Comparison of ENCODE assay signal across 8 cellular contexts in the genomic region with DNA sequence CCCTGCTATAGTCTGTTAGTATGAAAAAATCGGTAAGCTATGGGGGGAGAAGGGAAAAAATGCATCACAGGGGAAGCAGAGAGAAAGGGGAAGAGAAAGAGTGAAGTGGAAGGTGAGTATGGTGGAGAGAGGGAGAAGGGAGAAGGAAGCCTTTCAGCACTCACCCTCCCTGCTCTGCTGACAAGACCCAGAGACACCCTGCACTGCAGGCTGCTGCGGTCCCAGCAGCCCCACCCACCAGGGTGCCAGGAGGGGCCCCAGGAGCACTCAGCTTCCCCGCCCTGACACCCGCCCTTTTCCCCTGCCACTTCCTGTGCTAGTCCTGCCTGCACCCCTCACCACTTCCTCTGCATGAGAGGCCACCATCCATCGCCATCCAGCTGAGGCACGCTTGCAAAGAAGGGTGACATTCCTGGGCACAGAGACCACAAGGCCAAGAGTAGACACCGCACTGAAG. TPM values are rescaled to one million over a fixed set of nuclear protein-coding genes. Genes with fewer than 3 reads are reported as not detected.
DNase-seq lines count a peak whose midpoint lies in the region; FAIRE-seq and TF ChIP-seq lines count a peak whose summit lies in the region.

No MANE protein-coding gene starts in this region.

- peak; percentile 26 for DNase-seq in H54 (ENCODE audit: insufficient read length, low spot score)
- peak; percentile 10 for DNase-seq in NCI-H69 (lab: John Stamatoyannopoulos, UW)
- peak; percentile 80 for DNase-seq in activated T-cell treated with anti-CD3 and anti-CD28 coated beads for 1 hour (ENCODE audit: low read depth)
- DNase-seq in stimulated activated CD8-positive, alpha-beta memory T cell treated with anti-CD3 and anti-CD28 coated beads, Interleukin-4, amount 100 ng/mL, for 4 hours (ENCODE audit: low read depth in 2 of 2, low spot score in 1 of 2), result peak; percentile 70 to 83
- DNase-seq in cerebellar cortex (ENCODE audit: low spot score), result no peak
- no peak for DNase-seq in MG63

- no peak overlapping the region for H3K4me3 ChIP-seq in MG63

- no peaks in the 10 kb centered on the region for H3K9me3 ChIP-seq in MG63

- FAIRE-seq in H54 (lab: Jason Lieb, UNC), result no peak

- H3K27ac ChIP-seq in layer of hippocampus (ENCODE audit: low read depth, low read length), result peak overlapping the region; percentile 33

- H3K36me3 ChIP-seq in MG63, result no peaks in the 10 kb centered on the region

- H3K27me3 ChIP-seq in layer of hippocampus (ENCODE audit: control insufficient read depth, insufficient read depth, low read length), result no peaks in the 10 kb centered on the region
- no peaks in the 10 kb centered on the region for H3K27me3 ChIP-seq in MG63

- TF ChIP-seq POLR2A in GM10847 (IDR thresholded peaks at IDR 0.05; ENCODE audit: extremely low read depth, insufficient read length) (peak; percentile 54), H54 (IDR thresholded peaks at IDR 0.05; ENCODE audit: low read depth, low read length) (no peak)

RNA-seq across cellular contexts. Expression of gene STK10, which starts 12.7 kb away (rescaled TPM):
- total RNA-seq in MG63 (2014; rRNA removed; shearing (Covaris generic); ENCODE audit: low replicate concordance), result 8.0 and 8.4 TPM in 2 replicates

RNA-seq across cellular contexts. Expression of gene EFCAB9, which starts 18.7 kb away (rescaled TPM):
- not detected in 2 replicates for total RNA-seq in MG63 (2014; rRNA removed; shearing (Covaris generic); ENCODE audit: low replicate concordance)

Comparison
In these comparisons a context has a peak if more than half of its experiments do, and no peak if none do; other contexts are left out.
1. DNase-seq: peak in H54 (single experiment), NCI-H69 (single experiment), activated T-cell treated with anti-CD3 and anti-CD28 coated beads for 1 hour (single experiment) and stimulated activated CD8-positive, alpha-beta memory T cell treated with anti-CD3 and anti-CD28 coated beads, Interleukin-4, amount 100 ng/mL, for 4 hours (2 of 2); none in cerebellar cortex (single experiment) and MG63 (single experiment).